ENCODE assay signal across 8 cellular contexts in the genomic region with DNA sequence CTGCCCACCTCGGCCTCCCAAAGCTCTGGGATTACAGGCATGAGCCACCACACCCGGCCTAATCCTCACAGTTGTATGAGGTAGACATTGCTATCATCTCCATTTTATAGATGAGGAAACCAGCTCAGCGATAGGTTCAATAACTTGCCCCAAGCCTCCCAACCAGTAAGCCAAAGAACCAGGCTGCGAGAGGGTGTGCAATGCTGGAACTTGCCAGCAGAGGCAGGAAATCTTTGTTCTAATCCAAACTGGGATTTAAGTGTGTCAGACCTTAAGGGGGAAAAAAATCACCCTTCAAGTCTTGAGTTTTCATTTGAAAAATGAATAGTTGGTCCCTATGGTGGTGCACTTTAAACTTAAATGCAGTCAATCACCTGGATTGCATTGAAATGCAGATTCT. TPM values are rescaled to one million over a fixed set of nuclear protein-coding genes. Genes with fewer than 3 reads are reported as not detected.
DNase-seq lines count a peak whose midpoint lies in the region; ATAC-seq, FAIRE-seq and TF ChIP-seq lines count a peak whose summit lies in the region.

No MANE protein-coding gene starts in this region.

- TF ChIP-seq CTCF in OCI-LY1 (IDR thresholded peaks at IDR 0.05; ENCODE audit: low read length), result peak; percentile 31
- peak in 3 of 4 donors; percentile 10 to 30 (median 27) for TF ChIP-seq CTCF in pancreas (IDR thresholded peaks at IDR 0.05)

- 60 to 67% methylated on average over 4 of the region's 4 CpGs for WGBS in pancreas, 2 donors

- intact Hi-C loops in pancreas (cut with DNase I), result no loop called here

- H3K9me2 ChIP-seq in OCI-LY1 (ENCODE audit: low read depth, low read length), result no peaks in the 10 kb centered on the region

- H3K4me3 Mint-ChIP-seq in T-cell, result no peak overlapping the region

- H3K36me3 Mint-ChIP-seq in T-cell, result no peaks in the 10 kb centered on the region

- H3K4me1 ChIP-seq in OCI-LY1 (ENCODE audit: insufficient read depth, low read length, severe bottlenecking) (no peaks in the 10 kb centered on the region), pancreas (peaks cover 0 to 5% (median 0%) of the 10 kb centered on the region in 3 donors)
- no peaks in the 10 kb centered on the region for H3K4me1 ChIP-seq in effector memory CD4-positive, alpha-beta T cell (ENCODE audit: control insufficient read depth, insufficient read depth, low read length, poor library complexity, severe bottlenecking)

- H2AFZ ChIP-seq in OCI-LY1 (ENCODE audit: low read length), result no peak overlapping the region

- no peaks in the 10 kb centered on the region for H3K9me3 Mint-ChIP-seq in T-cell

- CTCF ChIA-PET in T-cell (lab: Charles Lee), result interaction anchor here (0.6 to 2.6 kb wide), 15 partner anchors 12 to 657 kb away, joined by 3 to 20 read pairs (median 3); a partner anchor contains a TSS

- no peaks in the 10 kb centered on the region for H3K4me1 Mint-ChIP-seq in T-cell

- H3K9me3 ChIP-seq in OCI-LY1 (ENCODE audit: low read length) (no peaks in the 10 kb centered on the region), pancreas (no peaks in the 10 kb centered on the region)
- H3K9me3 ChIP-seq in effector memory CD4-positive, alpha-beta T cell (ENCODE audit: control insufficient read depth, low read length), result no peaks in the 10 kb centered on the region

- H3K27me3 Mint-ChIP-seq in T-cell, result peaks cover 0 to 4% of the 10 kb centered on the region in 2 donors

- FAIRE-seq in pancreas (lab: Jason Lieb, UNC), result no peak

- H3F3A ChIP-seq in OCI-LY1 (ENCODE audit: insufficient read depth, low read length), result no peaks in the 10 kb centered on the region

- H4K20me1 ChIP-seq in OCI-LY1 (ENCODE audit: insufficient read depth, low read length), result no peaks in the 10 kb centered on the region

- no peak overlapping the region for H3K9ac ChIP-seq in OCI-LY1 (ENCODE audit: low read length)

- H3K27me3 ChIP-seq in OCI-LY1 (ENCODE audit: insufficient read depth, low read length), result no peaks in the 10 kb centered on the region
- no peaks in the 10 kb centered on the region for H3K27me3 ChIP-seq in pancreas
- no peaks in the 10 kb centered on the region for H3K27me3 ChIP-seq in effector memory CD4-positive, alpha-beta T cell (replicated peaks; ENCODE audit: control insufficient read depth, insufficient read depth, low read length, poor library complexity, severe bottlenecking)

- H3K4me3 ChIP-seq in OCI-LY1 (ENCODE audit: low read depth, low read length, poor library complexity, severe bottlenecking), result no peak overlapping the region
- H3K4me3 ChIP-seq in pancreas, result no peak overlapping the region
- H3K4me3 ChIP-seq in effector memory CD4-positive, alpha-beta T cell (ENCODE audit: insufficient read depth, low read depth, low read length, poor library complexity, severe bottlenecking), result no peak overlapping the region

- ATAC-seq in esophagus mucosa (peak; percentile 75), pancreas (peak; percentile 55 to 85 (median 74)), T-cell (replicated peaks in 1 of 4) (no peak)

- no peaks in the 10 kb centered on the region for H3K36me3 ChIP-seq in OCI-LY1 (ENCODE audit: insufficient read depth, low read length)
- no peaks in the 10 kb centered on the region for H3K36me3 ChIP-seq in pancreas
- H3K36me3 ChIP-seq in effector memory CD4-positive, alpha-beta T cell (ENCODE audit: control insufficient read depth, insufficient read depth, low read length), result no peaks in the 10 kb centered on the region

- no peak overlapping the region for H3K27ac Mint-ChIP-seq in T-cell

- POLR2A ChIA-PET in T-cell (lab: Charles Lee), result interaction anchor here (0.5 to 0.7 kb wide), 2 partner anchors 9 to 97 kb away, joined by 3 read pairs; a partner anchor contains a TSS

- no peak overlapping the region for H3K4me2 ChIP-seq in OCI-LY1 (ENCODE audit: low read length)

- H3K79me2 ChIP-seq in OCI-LY1 (ENCODE audit: insufficient read depth, low read length), result no peaks in the 10 kb centered on the region

- DNase-seq in DMS53 (lab: John Stamatoyannopoulos, UW) (peak; percentile 29), DMS53 treated with DMSO at 0.1 percent for 48 hours (lab: John Stamatoyannopoulos, UW; ENCODE audit: unreplicated experiment) (no peak), pancreas (peak in 1 of 6 donors; percentile 31), T-cell (no peak)
- no peak for DNase-seq in effector memory CD4-positive, alpha-beta T cell
- no peak for DNase-seq in effector CD8-positive, alpha-beta T cell (lab: John Stamatoyannopoulos, UW)

- H3K27ac ChIP-seq in OCI-LY1 (ENCODE audit: low read depth, low read length, poor library complexity, severe bottlenecking) (no peak overlapping the region), pancreas (no peak overlapping the region)
- no peak overlapping the region for H3K27ac ChIP-seq in effector memory CD4-positive, alpha-beta T cell (ENCODE audit: insufficient read depth, low read length, poor library complexity, severe bottlenecking)

RNA-seq across cellular contexts. Expression of a gene that starts 20.1 kb away (rescaled TPM):
- 8.1 TPM for total RNA-seq in esophagus mucosa
- 1 to 10 TPM; 2.6 to 6.1 (median 3.5) TPM for total RNA-seq in pancreas
- 1 to 10 TPM; 1.7 to 2.9 TPM for polyA plus RNA-seq in pancreas
- 10 to 100 TPM; 16.6 to 22.2 (median 17.5) TPM for total RNA-seq in T-cell

Comparison
In these comparisons a context has a peak if more than half of its experiments do, and no peak if none do; other contexts are left out.
1. ATAC-seq: peak in esophagus mucosa (single experiment) and pancreas (4 of 4); none in T-cell (0 of 4).